In the genomic region with DNA sequence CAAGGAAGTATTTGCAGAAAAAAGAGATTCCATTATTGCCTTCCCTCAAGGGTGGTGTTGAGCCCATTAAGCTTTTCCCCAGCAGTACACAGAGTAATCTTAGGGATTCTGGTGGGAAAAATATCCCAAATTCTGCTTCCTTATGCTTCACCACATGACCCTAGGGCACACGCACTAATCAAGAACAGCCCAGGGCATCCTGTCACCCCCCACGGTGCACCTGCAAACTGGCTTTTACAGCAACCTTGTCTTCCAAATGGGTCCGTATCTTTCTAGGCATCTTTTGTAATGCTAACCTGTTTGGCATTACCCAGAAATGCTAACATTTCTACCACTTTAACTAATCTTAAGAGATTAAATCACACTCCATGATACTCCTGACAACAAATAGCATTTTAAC, we compare ENCODE assay signal across 22 cellular contexts. TPM values are rescaled to one million over a fixed set of nuclear protein-coding genes. Genes with fewer than 3 reads are reported as not detected.
A peak's percentile ranks its signal among the peaks of the same experiment; 100 is the strongest.
DNase-seq lines count a peak whose midpoint lies in the region; ATAC-seq and TF ChIP-seq lines count a peak whose summit lies in the region.
"Had no signal": no experiment of that assay in that cellular context is flagged by ENCODE, and none has a peak within 500 bp of the region (broad histone marks: within the 10 kb centered on the region; RNA-seq: fewer than 3 reads in every experiment).

No MANE protein-coding gene starts in this region.

- no peaks in the 10 kb centered on the region for H3K36me3 ChIP-seq in H7 (replicated peaks; ENCODE audit: control insufficient read depth, insufficient read depth, low read length)
- H3K36me3 ChIP-seq in endodermal cell (ENCODE audit: control insufficient read depth, insufficient read depth, low read length) = no peaks in the 10 kb centered on the region
- H3K36me3 ChIP-seq: Peyer's patch, SJCRH30 had no signal

- no peak for TF ChIP-seq CTCF in endodermal cell (conservative IDR thresholded peaks at IDR 0.05)

- WGBS in endodermal cell (ENCODE audit: insufficient coverage in 1 of 2, insufficient read length in 1 of 2), 2 experiments = 50 to 63% methylated on average over 2 to 3 of the region's 3 CpGs

- no peak for ATAC-seq in HG02763 (IDR thresholded peaks at IDR 0.05; ENCODE audit: unreplicated experiment)
- ATAC-seq: GM12878, HCT116 had no signal

- H3K27me3 ChIP-seq in H7 (ENCODE audit: control insufficient read depth, insufficient read depth, low read length) = no peaks in the 10 kb centered on the region
- H3K27me3 ChIP-seq in endodermal cell (ENCODE audit: control insufficient read depth, insufficient read depth, low read length, poor library complexity, severe bottlenecking) = peaks cover 49% of the 10 kb centered on the region
- H3K27me3 ChIP-seq: Peyer's patch, SJCRH30 had no signal

- DNase-seq in H7 (peak; percentile 51), NCI-H82 (lab: John Stamatoyannopoulos, UW) (peak; percentile 82), endodermal cell (peak; percentile 71), retina (peak; percentile 27), 8988T (no peak), glomerular visceral epithelial cell (ENCODE audit: extremely low spot score) (no peak)
- DNase-seq: CD4-positive, CD25-positive, alpha-beta regulatory T cell; DMS79 treated with DMSO at 0.1 percent for 48 hours; GM23248; Kasumi-1; NCI-H1436; NCI-H187 treated with DMSO at 0.1 percent for 48 hours; NCI-H2107; NCI-H446 treated with DMSO at 0.1 percent for 48 hours; Peyer's patch; SJCRH30 had no signal

- H3K4me1 ChIP-seq in endodermal cell (ENCODE audit: control insufficient read depth, insufficient read depth, low read length) = peaks cover 10% of the 10 kb centered on the region
- H3K4me1 ChIP-seq: Peyer's patch had no signal

- peaks cover 24% of the 10 kb centered on the region for H3K4me1 Mint-ChIP-seq in endodermal cell

- H3K36me3 Mint-ChIP-seq in endodermal cell (ENCODE audit: low read depth) = no peaks in the 10 kb centered on the region
- H3K36me3 Mint-ChIP-seq: CD4-positive, CD25-positive, alpha-beta regulatory T cell had no signal

- H3K9me3 Mint-ChIP-seq in endodermal cell = no peaks in the 10 kb centered on the region
- H3K9me3 Mint-ChIP-seq: CD4-positive, CD25-positive, alpha-beta regulatory T cell had no signal

- H3K27ac ChIP-seq in endodermal cell (ENCODE audit: low read depth, low read length) = peak overlapping the region; percentile 82
- H3K27ac ChIP-seq: GM23248, Peyer's patch, SJCRH30 had no signal

- no peaks in the 10 kb centered on the region for H3K9me3 ChIP-seq in endodermal cell (ENCODE audit: control insufficient read depth, low read length)
- H3K9me3 ChIP-seq: Peyer's patch, SJCRH30 had no signal

- H3K27ac Mint-ChIP-seq in endodermal cell = no peak overlapping the region
- H3K27ac Mint-ChIP-seq: CD4-positive, CD25-positive, alpha-beta regulatory T cell had no signal

- H3K4me3 ChIP-seq in H7 (ENCODE audit: insufficient read depth, low read depth, low read length) (no peak overlapping the region), endodermal cell (ENCODE audit: low read length) (no peak overlapping the region)
- H3K4me3 ChIP-seq: GM12878, GM23248, Peyer's patch, SJCRH30 had no signal

- H3K9ac ChIP-seq in endodermal cell (ENCODE audit: extremely low read depth, low read length, poor library complexity, severe bottlenecking) = no peak overlapping the region
- H3K9ac ChIP-seq: GM23248 had no signal

- peaks cover 47% of the 10 kb centered on the region for H3K27me3 Mint-ChIP-seq in endodermal cell (ENCODE audit: insufficient read depth)

- H3K4me3 Mint-ChIP-seq in endodermal cell = no peak overlapping the region
- H3K4me3 Mint-ChIP-seq: CD4-positive, CD25-positive, alpha-beta regulatory T cell had no signal

RNA-seq across cellular contexts. Expression of a gene that starts 0.9 kb away (rescaled TPM):
- total RNA-seq in H7 (2014; rRNA removed; shearing (Covaris generic)) = not detected in 2 replicates
- not detected for total RNA-seq in endodermal cell
- not detected for polyA plus RNA-seq in endodermal cell (2013, experiment 1 of 2)
- not detected for polyA plus RNA-seq in endodermal cell (2013, experiment 2 of 2)
- total RNA-seq: CD4-positive, CD25-positive, alpha-beta regulatory T cell; GM12878; GM23248; MCF 10A; OCI-LY7; Peyer's patch had no signal
- polyA plus RNA-seq: BJ; CD4-positive, CD25-positive, alpha-beta regulatory T cell; GM12878; GM23248 had no signal

Comparison
In these comparisons a context has a peak if more than half of its experiments do, and no peak if none do; other contexts are left out.
1. DNase-seq: peak in H7 (single experiment), NCI-H82 (single experiment), endodermal cell (single experiment) and retina (single experiment); none in 8988T (single experiment) and glomerular visceral epithelial cell (single experiment).